2 cellular contexts compared by ENCODE assay signal in the genomic region with DNA sequence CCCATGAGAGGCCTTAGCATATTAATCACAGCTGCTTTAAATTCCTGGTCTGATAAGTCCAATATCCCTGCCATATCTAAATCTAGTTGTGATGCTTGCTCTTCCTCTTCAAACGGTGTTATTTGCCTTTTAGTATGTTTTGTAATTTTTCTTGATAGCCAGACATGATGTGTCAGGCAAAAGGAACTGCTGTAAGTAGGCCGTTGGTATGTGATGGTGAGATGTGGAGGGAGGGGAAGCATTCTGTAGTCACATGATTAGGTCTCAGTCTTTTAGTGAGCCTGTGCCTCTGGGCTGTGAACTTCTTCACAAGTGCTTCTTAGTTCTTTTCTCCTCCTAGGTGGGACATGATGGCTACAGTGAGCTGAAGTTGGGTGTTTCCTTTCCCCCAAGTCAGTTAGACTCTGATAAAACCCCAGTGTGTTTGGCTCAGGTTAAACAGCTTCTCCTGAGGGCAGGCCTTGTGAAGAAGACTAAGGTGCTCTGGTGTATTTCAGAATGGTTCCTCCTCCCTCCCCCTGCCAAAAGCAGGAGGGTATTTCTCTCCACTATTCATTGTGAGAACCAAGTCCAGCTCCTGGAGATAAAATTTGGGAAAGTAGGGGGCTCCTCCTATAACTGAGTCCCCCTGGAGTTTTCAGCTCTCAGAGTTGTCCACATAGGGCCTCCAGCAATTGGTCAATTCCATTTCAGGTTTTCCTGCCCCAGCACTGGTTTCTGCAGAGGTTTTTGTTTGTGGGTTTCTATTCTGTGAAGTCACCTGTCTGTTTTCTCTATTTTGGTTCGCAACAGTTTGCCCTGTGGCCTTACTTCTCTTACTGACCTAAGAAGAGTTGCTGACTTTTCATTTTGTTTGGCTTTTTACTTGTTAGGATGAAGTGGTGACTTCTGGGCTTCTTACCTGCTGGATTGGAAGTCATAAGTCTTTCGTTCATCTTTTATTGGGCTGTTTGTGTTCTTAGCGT.
TF ChIP-seq lines count a peak whose summit lies in the region.

No MANE protein-coding gene starts in this region.

TF ChIP-seq in GM23338, 12 proteins besides CTCF, POLR2A, EP300 and RAD21 (continues in another document):
- TF ChIP-seq STAT1 (IDR thresholded peaks at IDR 0.05; ENCODE audit: unreplicated experiment) (no peak), EZH2phosphoT487 (IDR thresholded peaks at IDR 0.05; ENCODE audit: unreplicated experiment) (no peak), EZH2 (IDR thresholded peaks at IDR 0.05; ENCODE audit: low read depth, unreplicated experiment) (no peak), ZNF331 (CRISPR knock-in tag; IDR thresholded peaks at IDR 0.05; ENCODE audit: low read depth) (no peak), NANOG (IDR thresholded peaks at IDR 0.05; ENCODE audit: borderline replicate concordance) (no peak)
- TF ChIP-seq, protein P1, sequence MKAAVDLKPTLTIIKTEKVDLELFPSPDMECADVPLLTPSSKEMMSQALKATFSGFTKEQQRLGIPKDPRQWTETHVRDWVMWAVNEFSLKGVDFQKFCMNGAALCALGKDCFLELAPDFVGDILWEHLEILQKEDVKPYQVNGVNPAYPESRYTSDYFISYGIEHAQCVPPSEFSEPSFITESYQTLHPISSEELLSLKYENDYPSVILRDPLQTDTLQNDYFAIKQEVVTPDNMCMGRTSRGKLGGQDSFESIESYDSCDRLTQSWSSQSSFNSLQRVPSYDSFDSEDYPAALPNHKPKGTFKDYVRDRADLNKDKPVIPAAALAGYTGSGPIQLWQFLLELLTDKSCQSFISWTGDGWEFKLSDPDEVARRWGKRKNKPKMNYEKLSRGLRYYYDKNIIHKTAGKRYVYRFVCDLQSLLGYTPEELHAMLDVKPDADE (IDR thresholded peaks at IDR 0.05) = no peak
- TF ChIP-seq, protein P2, sequence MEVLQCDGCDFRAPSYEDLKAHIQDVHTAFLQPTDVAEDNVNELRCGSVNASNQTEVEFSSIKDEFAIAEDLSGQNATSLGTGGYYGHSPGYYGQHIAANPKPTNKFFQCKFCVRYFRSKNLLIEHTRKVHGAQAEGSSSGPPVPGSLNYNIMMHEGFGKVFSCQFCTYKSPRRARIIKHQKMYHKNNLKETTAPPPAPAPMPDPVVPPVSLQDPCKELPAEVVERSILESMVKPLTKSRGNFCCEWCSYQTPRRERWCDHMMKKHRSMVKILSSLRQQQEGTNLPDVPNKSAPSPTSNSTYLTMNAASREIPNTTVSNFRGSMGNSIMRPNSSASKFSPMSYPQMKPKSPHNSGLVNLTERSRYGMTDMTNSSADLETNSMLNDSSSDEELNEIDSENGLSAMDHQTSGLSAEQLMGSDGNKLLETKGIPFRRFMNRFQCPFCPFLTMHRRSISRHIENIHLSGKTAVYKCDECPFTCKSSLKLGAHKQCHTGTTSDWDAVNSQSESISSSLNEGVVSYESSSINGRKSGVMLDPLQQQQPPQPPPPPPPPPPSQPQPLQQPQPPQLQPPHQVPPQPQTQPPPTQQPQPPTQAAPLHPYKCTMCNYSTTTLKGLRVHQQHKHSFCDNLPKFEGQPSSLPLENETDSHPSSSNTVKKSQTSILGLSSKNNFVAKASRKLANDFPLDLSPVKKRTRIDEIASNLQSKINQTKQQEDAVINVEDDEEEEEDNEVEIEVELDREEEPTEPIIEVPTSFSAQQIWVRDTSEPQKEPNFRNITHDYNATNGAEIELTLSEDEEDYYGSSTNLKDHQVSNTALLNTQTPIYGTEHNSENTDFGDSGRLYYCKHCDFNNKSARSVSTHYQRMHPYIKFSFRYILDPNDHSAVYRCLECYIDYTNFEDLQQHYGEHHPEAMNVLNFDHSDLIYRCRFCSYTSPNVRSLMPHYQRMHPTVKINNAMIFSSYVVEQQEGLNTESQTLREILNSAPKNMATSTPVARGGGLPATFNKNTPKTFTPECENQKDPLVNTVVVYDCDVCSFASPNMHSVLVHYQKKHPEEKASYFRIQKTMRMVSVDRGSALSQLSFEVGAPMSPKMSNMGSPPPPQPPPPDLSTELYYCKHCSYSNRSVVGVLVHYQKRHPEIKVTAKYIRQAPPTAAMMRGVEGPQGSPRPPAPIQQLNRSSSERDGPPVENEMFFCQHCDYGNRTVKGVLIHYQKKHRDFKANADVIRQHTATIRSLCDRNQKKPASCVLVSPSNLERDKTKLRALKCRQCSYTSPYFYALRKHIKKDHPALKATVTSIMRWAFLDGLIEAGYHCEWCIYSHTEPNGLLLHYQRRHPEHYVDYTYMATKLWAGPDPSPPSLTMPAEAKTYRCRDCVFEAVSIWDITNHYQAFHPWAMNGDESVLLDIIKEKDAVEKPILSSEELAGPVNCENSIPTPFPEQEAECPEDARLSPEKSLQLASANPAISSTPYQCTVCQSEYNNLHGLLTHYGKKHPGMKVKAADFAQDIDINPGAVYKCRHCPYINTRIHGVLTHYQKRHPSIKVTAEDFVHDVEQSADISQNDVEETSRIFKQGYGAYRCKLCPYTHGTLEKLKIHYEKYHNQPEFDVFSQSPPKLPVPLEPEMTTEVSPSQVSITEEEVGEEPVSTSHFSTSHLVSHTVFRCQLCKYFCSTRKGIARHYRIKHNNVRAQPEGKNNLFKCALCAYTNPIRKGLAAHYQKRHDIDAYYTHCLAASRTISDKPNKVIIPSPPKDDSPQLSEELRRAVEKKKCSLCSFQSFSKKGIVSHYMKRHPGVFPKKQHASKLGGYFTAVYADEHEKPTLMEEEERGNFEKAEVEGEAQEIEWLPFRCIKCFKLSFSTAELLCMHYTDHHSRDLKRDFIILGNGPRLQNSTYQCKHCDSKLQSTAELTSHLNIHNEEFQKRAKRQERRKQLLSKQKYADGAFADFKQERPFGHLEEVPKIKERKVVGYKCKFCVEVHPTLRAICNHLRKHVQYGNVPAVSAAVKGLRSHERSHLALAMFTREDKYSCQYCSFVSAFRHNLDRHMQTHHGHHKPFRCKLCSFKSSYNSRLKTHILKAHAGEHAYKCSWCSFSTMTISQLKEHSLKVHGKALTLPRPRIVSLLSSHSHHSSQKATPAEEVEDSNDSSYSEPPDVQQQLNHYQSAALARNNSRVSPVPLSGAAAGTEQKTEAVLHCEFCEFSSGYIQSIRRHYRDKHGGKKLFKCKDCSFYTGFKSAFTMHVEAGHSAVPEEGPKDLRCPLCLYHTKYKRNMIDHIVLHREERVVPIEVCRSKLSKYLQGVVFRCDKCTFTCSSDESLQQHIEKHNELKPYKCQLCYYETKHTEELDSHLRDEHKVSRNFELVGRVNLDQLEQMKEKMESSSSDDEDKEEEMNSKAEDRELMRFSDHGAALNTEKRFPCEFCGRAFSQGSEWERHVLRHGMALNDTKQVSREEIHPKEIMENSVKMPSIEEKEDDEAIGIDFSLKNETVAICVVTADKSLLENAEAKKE (CRISPR knock-in tag; IDR thresholded peaks at IDR 0.05) = no peak

TF ChIP-seq in H1, 55 proteins besides CTCF, POLR2A, EP300 and RAD21:
- TF ChIP-seq, protein P3, sequence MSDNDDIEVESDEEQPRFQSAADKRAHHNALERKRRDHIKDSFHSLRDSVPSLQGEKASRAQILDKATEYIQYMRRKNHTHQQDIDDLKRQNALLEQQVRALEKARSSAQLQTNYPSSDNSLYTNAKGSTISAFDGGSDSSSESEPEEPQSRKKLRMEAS (IDR thresholded peaks at IDR 0.05) = no peak
- TF ChIP-seq SRF (IDR thresholded peaks at IDR 0.05; ENCODE audit: low read depth, low read length) = no peak
- TF ChIP-seq TAF1 (IDR thresholded peaks at IDR 0.05; ENCODE audit: low read depth, low read length) = no peak
- TF ChIP-seq ZNF274 (IDR thresholded peaks at IDR 0.05; ENCODE audit: borderline replicate concordance, extremely low read depth, low read length) = no peak
- TF ChIP-seq, protein P4, sequence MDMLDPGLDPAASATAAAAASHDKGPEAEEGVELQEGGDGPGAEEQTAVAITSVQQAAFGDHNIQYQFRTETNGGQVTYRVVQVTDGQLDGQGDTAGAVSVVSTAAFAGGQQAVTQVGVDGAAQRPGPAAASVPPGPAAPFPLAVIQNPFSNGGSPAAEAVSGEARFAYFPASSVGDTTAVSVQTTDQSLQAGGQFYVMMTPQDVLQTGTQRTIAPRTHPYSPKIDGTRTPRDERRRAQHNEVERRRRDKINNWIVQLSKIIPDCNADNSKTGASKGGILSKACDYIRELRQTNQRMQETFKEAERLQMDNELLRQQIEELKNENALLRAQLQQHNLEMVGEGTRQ (IDR thresholded peaks at IDR 0.05; ENCODE audit: low read length) = no peak
- no peak for TF ChIP-seq KDM4A (IDR thresholded peaks at IDR 0.05; ENCODE audit: low read depth, low read length, severe bottlenecking)
